In genomic region chr20:45341579-45341938, GRCh38 we compare ENCODE assay signal across 1 cellular context.
TF ChIP-seq lines count a peak whose summit lies in the region.

No MANE protein-coding gene starts in this region.

TF ChIP-seq in GM12891, 5 proteins besides CTCF, POLR2A, EP300 and RAD21:
- TF ChIP-seq SPI1 (IDR thresholded peaks at IDR 0.05; ENCODE audit: low read depth, low read length) (no peak), POU2F2 (IDR thresholded peaks at IDR 0.05; ENCODE audit: low read depth, low read length) (no peak), PAX5 (IDR thresholded peaks at IDR 0.05; ENCODE audit: insufficient read depth, low read length, severe bottlenecking) (no peak), POLR2AphosphoS5 (IDR thresholded peaks at IDR 0.05; ENCODE audit: low read depth, low read length) (no peak), TAF1 (IDR thresholded peaks at IDR 0.05; ENCODE audit: low read depth, low read length) (no peak)
